Comparison of ENCODE assay signal across 24 cellular contexts in genomic region chr6:24460966-24461365, GRCh38.
"Had no signal": no experiment of that assay in that cellular context is flagged by ENCODE, and none has a peak within 500 bp of the region (broad histone marks: within the 10 kb centered on the region; RNA-seq: fewer than 3 reads in every experiment).

No MANE protein-coding gene starts in this region.

- ATAC-seq: activated CD8-positive, alpha-beta T cell treated with anti-CD3 and anti-CD28 coated beads for 36 hours; activated T-cell treated with anti-CD3 and anti-CD28 coated beads, Interleukin-2, amount 50 U/mL, for 4 hours had no signal

- H3K9me3 ChIP-seq: ascending aorta, SJSA1, SK-N-SH had no signal

- H3K4me1 ChIP-seq: SJSA1 had no signal

- H3K4me2 ChIP-seq: KMS-11, SK-N-SH had no signal

- H3K27me3 ChIP-seq: ascending aorta, cardiac muscle cell, SJSA1 had no signal

- H3K4me3 ChIP-seq: ascending aorta, cardiac muscle cell, SJSA1 had no signal

- H3K9ac ChIP-seq: KMS-11, SK-N-SH had no signal

- H3K9me2 ChIP-seq: SK-N-SH had no signal

- H3K27ac ChIP-seq: ascending aorta, cardiac muscle cell, KMS-11, RWPE1, SJSA1 had no signal

- H3K36me3 ChIP-seq: cardiac muscle cell, SJSA1 had no signal

- DNase-seq: activated CD4-positive, alpha-beta T cell treated with anti-CD3 and anti-CD28 coated beads, Interleukin-2, amount 10 ng/mL, durations not matched to agents 24 days and 14 days; activated CD4-positive, alpha-beta T cell treated with anti-CD3 and anti-CD28 coated beads, Interleukin-2, amount 50 U/mL, for 4 hours; activated CD8-positive, alpha-beta T cell treated with anti-CD3 and anti-CD28 coated beads for 36 hours; activated naive CD4-positive, alpha-beta T cell; activated naive CD4-positive, alpha-beta T cell treated with anti-CD3 and anti-CD28 coated beads, Interleukin-2, amount 50 U/mL, for 16 hours; activated naive CD8-positive, alpha-beta T cell treated with anti-CD3 and anti-CD28 coated beads, Interleukin-2, amount 10 ng/mL, durations not matched to agents 7 days and 5 days; activated T-cell treated with anti-CD3 and anti-CD28 coated beads for 4 hours; activated T-cell treated with anti-CD3 and anti-CD28 coated beads, Interleukin-2, amount 50 U/mL, for 4 hours; amygdala; NCI-H1048; NCI-H1105 treated with DMSO at 0.1 percent for 48 hours; NCI-H1436; NCI-H1694; NCI-H1930; NCI-H2081 treated with DMSO at 0.1 percent for 48 hours; NCI-H345; NCI-H524 treated with DMSO at 0.1 percent for 48 hours; Right ventricle myocardium superior; SK-N-SH had no signal
